In the genomic region with DNA sequence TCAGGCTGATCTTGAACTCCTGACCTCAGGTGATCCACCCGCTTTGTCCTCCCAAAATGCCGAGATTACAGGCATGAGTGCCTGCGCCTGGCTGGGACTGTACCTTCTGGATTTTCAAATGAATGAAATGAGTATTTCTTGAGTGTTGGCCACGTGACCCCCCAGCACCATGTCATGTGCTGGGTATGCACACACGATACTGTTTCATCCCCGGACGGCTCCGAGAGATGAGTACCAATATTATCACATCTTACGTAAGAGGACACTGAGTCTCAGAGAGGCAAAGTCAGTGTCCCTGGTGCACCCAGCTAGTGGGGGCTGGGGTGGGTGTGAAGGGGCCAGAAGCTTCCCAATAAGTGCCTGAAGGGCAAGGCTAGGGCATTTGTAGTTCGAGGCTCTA, we compare ENCODE assay signal across 16 cellular contexts. TPM values are rescaled to one million over a fixed set of nuclear protein-coding genes. Genes with fewer than 3 reads are reported as not detected.
DNase-seq lines count a peak whose midpoint lies in the region; ATAC-seq, FAIRE-seq and TF ChIP-seq lines count a peak whose summit lies in the region.
"Had no signal": no experiment of that assay in that cellular context is flagged by ENCODE, and none has a peak within 500 bp of the region (broad histone marks: within the 10 kb centered on the region; RNA-seq: fewer than 3 reads in every experiment).

No MANE protein-coding gene starts in this region.

- no peak overlapping the region for H3K4me2 ChIP-seq in keratinocyte (ENCODE audit: control insufficient read depth, extremely low read depth, insufficient read depth, low read depth, low read length)

- peak overlapping the region; percentile 88 for H3K4me3 Mint-ChIP-seq in WTC11

- WGBS in aorta, 2 donors, result 87 to 92% methylated on average over 10 of the region's 10 CpGs

- H3K36me3 Mint-ChIP-seq in WTC11, result peaks cover 3% of the 10 kb centered on the region; the same call in 1 of the 2 replicates
- H3K36me3 Mint-ChIP-seq: activated naive CD4-positive, alpha-beta T cell treated with anti-CD3 and anti-CD28 coated beads, Interleukin-2, amount 10 ng/mL, durations not matched to agents 7 days and 5 days had no signal

- H3K79me2 ChIP-seq in keratinocyte (ENCODE audit: control insufficient read depth, insufficient read depth, low read length), result no peaks in the 10 kb centered on the region

- dilution Hi-C loops in keratinocyte (cut with MboI; ENCODE audit: extremely low pct_ligation_motif_present, low sequenced_read_pairs), result no loop called here

- no peak overlapping the region for H3K9ac ChIP-seq in keratinocyte (ENCODE audit: control insufficient read depth, extremely low read depth, insufficient read depth, low read length)

- no peaks in the 10 kb centered on the region for H3K27me3 Mint-ChIP-seq in WTC11 (ENCODE audit: low read depth)

- no peak for TF ChIP-seq CTCF in WTC11 (IDR thresholded peaks at IDR 0.05)
- TF ChIP-seq CTCF in keratinocyte (optimal IDR thresholded peaks at IDR 0.05 in 1 of 3, IDR thresholded peaks at IDR 0.05 in 1 of 3, conservative IDR thresholded peaks at IDR 0.05 in 1 of 3; ENCODE audit: extremely low read depth in 1 of 3, insufficient read depth in 2 of 3, low read length in 3 of 3), result no peak

- peak overlapping the region; percentile 97; the same call in 1 of the 2 replicates for H3K27ac Mint-ChIP-seq in WTC11
- H3K27ac Mint-ChIP-seq: activated naive CD4-positive, alpha-beta T cell treated with anti-CD3 and anti-CD28 coated beads, Interleukin-2, amount 10 ng/mL, durations not matched to agents 7 days and 5 days had no signal

- POLR2A ChIA-PET in WTC11 (lab: Charles Lee), result no interaction called here

- H3K4me3 ChIP-seq in keratinocyte (ENCODE audit: control insufficient read depth in 2 of 3, extremely low read depth in 1 of 3, insufficient read depth in 2 of 3, low read depth in 1 of 3, low read length in 3 of 3) (no peak overlapping the region), aorta (ENCODE audit: low read length in 2 of 2) (no peak overlapping the region)
- H3K4me3 ChIP-seq: gastroesophageal sphincter, pancreas, upper lobe of left lung had no signal

- H3K9me3 Mint-ChIP-seq in WTC11, result no peaks in the 10 kb centered on the region
- H3K9me3 Mint-ChIP-seq: activated naive CD4-positive, alpha-beta T cell treated with anti-CD3 and anti-CD28 coated beads, Interleukin-2, amount 10 ng/mL, durations not matched to agents 7 days and 5 days had no signal

- H3K4me1 ChIP-seq in keratinocyte (ENCODE audit: control insufficient read depth, extremely low read depth, insufficient read depth, low read length), result peaks cover 18% of the 10 kb centered on the region
- H3K4me1 ChIP-seq in aorta (ENCODE audit: control insufficient read depth in 1 of 2, insufficient read depth in 2 of 2, low read length in 2 of 2), result no peaks in the 10 kb centered on the region

- no peak overlapping the region for H3K27ac ChIP-seq in keratinocyte (ENCODE audit: control insufficient read depth, insufficient read depth, low read length)
- H3K27ac ChIP-seq in aorta (ENCODE audit: low read depth in 1 of 2, low read length in 2 of 2), result no peak overlapping the region
- H3K27ac ChIP-seq: brain microvascular endothelial cell, gastroesophageal sphincter, upper lobe of left lung had no signal

- peak; percentile 75 for FAIRE-seq in keratinocyte (lab: Jason Lieb, UNC)
- FAIRE-seq: pancreas, TTC549 had no signal

- DNase-seq in left cardiac atrium (peak; percentile 6), cardiac septum (ENCODE audit: low spot score) (no peak), WTC11 (ENCODE audit: low spot score) (no peak), keratinocyte (ENCODE audit: low read depth, low spot score) (no peak), aorta (peak; percentile 19 to 74)
- DNase-seq: NCI-H1436 treated with DMSO at 0.1 percent for 48 hours, upper lobe of left lung had no signal

- CTCF ChIA-PET in WTC11 (lab: Charles Lee), result interaction anchor here (1.1 to 2.0 kb wide), 3 partner anchors 26 to 300 kb away, joined by 3 to 14 read pairs (median 4); no protein-coding TSS in a partner anchor

- ATAC-seq in left cardiac atrium, result no peak
- no peak for ATAC-seq in WTC11
- no peak for ATAC-seq in aorta (ENCODE audit: low FRiP score)
- ATAC-seq in GM18858 (IDR thresholded peaks at IDR 0.05; ENCODE audit: unreplicated experiment), result no peak
- no peak for ATAC-seq in GM18909 (IDR thresholded peaks at IDR 0.05; ENCODE audit: poor library complexity, unreplicated experiment)
- ATAC-seq in HG03439 (IDR thresholded peaks at IDR 0.05; ENCODE audit: unreplicated experiment), result no peak
- ATAC-seq: gastroesophageal sphincter had no signal

- H3K9me3 ChIP-seq in keratinocyte (ENCODE audit: control insufficient read depth, low read depth, low read length), result no peaks in the 10 kb centered on the region
- H3K9me3 ChIP-seq in aorta (ENCODE audit: control insufficient read depth, low read length), result no peaks in the 10 kb centered on the region
- H3K9me3 ChIP-seq: gastroesophageal sphincter, pancreas, upper lobe of left lung had no signal

- H3K4me1 Mint-ChIP-seq in WTC11, result peaks cover 33% of the 10 kb centered on the region

- no peak overlapping the region for H2AFZ ChIP-seq in keratinocyte (ENCODE audit: control insufficient read depth, low read length)

- peaks cover 4 to 5% of the 10 kb centered on the region in 2 experiments for H3K36me3 ChIP-seq in keratinocyte (ENCODE audit: control insufficient read depth in 2 of 2, extremely low read depth in 1 of 2, insufficient read depth in 2 of 2, low read length in 2 of 2)
- no peaks in the 10 kb centered on the region for H3K36me3 ChIP-seq in aorta (ENCODE audit: control insufficient read depth in 1 of 2, insufficient read depth in 2 of 2, low read length in 1 of 2)
- H3K36me3 ChIP-seq: brain microvascular endothelial cell, pancreas, upper lobe of left lung had no signal

- intact Hi-C loops in left cardiac atrium (cut with DNase I), result no loop called here
- intact Hi-C loops in cardiac septum (cut with DNase I), result no loop called here
- intact Hi-C loops in aorta (cut with DNase I), result loop anchor here (2.0 to 10.0 kb wide), 2 partner anchors 38 to 306 kb away; a partner anchor contains a TSS

- H3K27me3 ChIP-seq in keratinocyte (ENCODE audit: control insufficient read depth, extremely low read depth, insufficient read depth, low read length) (no peaks in the 10 kb centered on the region), aorta (ENCODE audit: control insufficient read depth in 1 of 2, insufficient read depth in 2 of 2, low read length in 1 of 2) (no peaks in the 10 kb centered on the region)
- H3K27me3 ChIP-seq: brain microvascular endothelial cell, pancreas had no signal

- peaks cover 2% of the 10 kb centered on the region for H4K20me1 ChIP-seq in keratinocyte (ENCODE audit: control insufficient read depth, extremely low read depth, insufficient read depth, low read length)

- no peaks in the 10 kb centered on the region for H3K9me1 ChIP-seq in keratinocyte (ENCODE audit: control insufficient read depth, extremely low read depth, insufficient read depth, low read length)

TF ChIP-seq in WTC11, 78 proteins besides CTCF, POLR2A, EP300 and RAD21:
- no peak for TF ChIP-seq SMAD3 (CRISPR knock-in tag; IDR thresholded peaks at IDR 0.05; ENCODE audit: borderline replicate concordance)
- TF ChIP-seq, protein P1, sequence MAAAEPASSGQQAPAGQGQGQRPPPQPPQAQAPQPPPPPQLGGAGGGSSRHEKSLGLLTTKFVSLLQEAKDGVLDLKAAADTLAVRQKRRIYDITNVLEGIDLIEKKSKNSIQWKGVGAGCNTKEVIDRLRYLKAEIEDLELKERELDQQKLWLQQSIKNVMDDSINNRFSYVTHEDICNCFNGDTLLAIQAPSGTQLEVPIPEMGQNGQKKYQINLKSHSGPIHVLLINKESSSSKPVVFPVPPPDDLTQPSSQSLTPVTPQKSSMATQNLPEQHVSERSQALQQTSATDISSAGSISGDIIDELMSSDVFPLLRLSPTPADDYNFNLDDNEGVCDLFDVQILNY (CRISPR knock-in tag; IDR thresholded peaks at IDR 0.05), result 0 out of 2 replicates have a peak, but pooled peaks have one; percentile 20

RNA-seq across cellular contexts. Expression of a gene that starts 0.8 kb away (rescaled TPM):
- total RNA-seq in left cardiac atrium, result 1 to 10 TPM; 6.5 to 9.2 TPM
- total RNA-seq in cardiac septum, result 7.4 TPM
- total RNA-seq in WTC11 (2021), result 73.8 to 75.6 TPM (median 73.9 TPM) in 3 replicates
- 5.4 to 11.0 TPM (median 8.2 TPM) in 3 replicates for polyA plus RNA-seq in keratinocyte
- 7.1 TPM for polyA plus RNA-seq in keratinocyte (2011; ENCODE audit: low read depth)
- polyA plus RNA-seq in keratinocyte (2011; cell fraction: cytosol; rRNA removed), result 0.84 and 2.6 TPM in 2 replicates
- polyA plus RNA-seq in keratinocyte (2011; cell fraction: nucleus; rRNA removed), result 32.9 and 42.0 TPM in 2 replicates
- 3.3 and 7.4 TPM in 2 replicates for polyA plus RNA-seq in keratinocyte (2012; ENCODE audit: low replicate concordance)
- polyA minus RNA-seq in keratinocyte, result 3.1 to 10.6 TPM (median 7.5 TPM) in 3 replicates
- polyA minus RNA-seq in keratinocyte (2011; cell fraction: cytosol; rRNA and poly(A)+ RNA removed), result 7.3 TPM
- polyA minus RNA-seq in keratinocyte (2011; cell fraction: nucleus; rRNA and poly(A)+ RNA removed), result 13.4 and 13.8 TPM in 2 replicates
- 10 to 100 TPM; 18.6 to 34.1 TPM for total RNA-seq in aorta
- polyA plus RNA-seq in aorta, result 10 to 100 TPM; 10.5 to 68.7 TPM

RNA-seq across cellular contexts. Expression of a gene that starts 25.2 kb away (rescaled TPM):
- total RNA-seq in left cardiac atrium (over 10,000 TPM in 1 of 2 donors, 1,000 to 10,000 TPM in 1; 5,988 to 15,401 TPM), cardiac septum (6,195 TPM), WTC11 (2021) (1,028 to 1,267 TPM (median 1,197 TPM) in 3 replicates), aorta (1,000 to 10,000 TPM; 7,231 to 8,154 TPM)
- polyA plus RNA-seq in keratinocyte (66.0 to 67.0 TPM in 2 of 3 replicates, not detected in the other), aorta (not detected)
- polyA plus RNA-seq in keratinocyte (2011; ENCODE audit: low read depth), result not detected
- not detected in 2 replicates for polyA plus RNA-seq in keratinocyte (2011; cell fraction: cytosol; rRNA removed)
- under 0.01 TPM in 2 replicates for polyA plus RNA-seq in keratinocyte (2011; cell fraction: nucleus; rRNA removed)
- polyA plus RNA-seq in keratinocyte (2012; ENCODE audit: low replicate concordance), result not detected in 2 replicates
- polyA minus RNA-seq in keratinocyte, result 13,175 to 24,724 TPM (median 16,252 TPM) in 3 replicates
- polyA minus RNA-seq in keratinocyte (2011; cell fraction: cytosol; rRNA and poly(A)+ RNA removed), result 39,283 TPM
- polyA minus RNA-seq in keratinocyte (2011; cell fraction: nucleus; rRNA and poly(A)+ RNA removed), result 15,420 and 21,721 TPM in 2 replicates
- polyA plus RNA-seq: esophagus, pancreas had no signal

RNA-seq across cellular contexts. Expression of a gene that starts 59.5 kb away (rescaled TPM):
- total RNA-seq in left cardiac atrium, result 1 to 10 TPM; 7.9 to 9.6 TPM
- 4.8 TPM for total RNA-seq in cardiac septum
- total RNA-seq in WTC11 (2021), result 136 to 144 TPM (median 141 TPM) in 3 replicates
- 34.6 to 75.1 TPM (median 69.6 TPM) in 3 replicates for polyA plus RNA-seq in keratinocyte
- polyA plus RNA-seq in keratinocyte (2011; ENCODE audit: low read depth), result 1.4 TPM
- polyA plus RNA-seq in keratinocyte (2011; cell fraction: cytosol; rRNA removed), result 48.6 and 72.5 TPM in 2 replicates
- polyA plus RNA-seq in keratinocyte (2011; cell fraction: nucleus; rRNA removed), result 128 and 172 TPM in 2 replicates
- polyA plus RNA-seq in keratinocyte (2012; ENCODE audit: low replicate concordance), result 19.2 and 71.2 TPM in 2 replicates
- polyA minus RNA-seq in keratinocyte, result 31.3 to 137 TPM (median 60.1 TPM) in 3 replicates
- 84.8 TPM for polyA minus RNA-seq in keratinocyte (2011; cell fraction: cytosol; rRNA and poly(A)+ RNA removed)
- 39.6 and 43.4 TPM in 2 replicates for polyA minus RNA-seq in keratinocyte (2011; cell fraction: nucleus; rRNA and poly(A)+ RNA removed)
- 10 to 100 TPM; 29.9 to 65.3 TPM for total RNA-seq in aorta
- polyA plus RNA-seq in aorta, result 10 to 100 TPM; 21.3 to 53.6 TPM

Comparison
In these comparisons a context has a peak if more than half of its experiments do, and no peak if none do; other contexts are left out.
1. DNase-seq: peak in left cardiac atrium (single experiment) and aorta (2 of 2); none in cardiac septum (single experiment), WTC11 (single experiment) and keratinocyte (single experiment).
2. intact Hi-C loops: an anchor here in aorta (2.0 to 10.0 kb wide); none called in left cardiac atrium and cardiac septum.